Comparison of ENCODE assay signal across 1 cellular context in the genomic region with DNA sequence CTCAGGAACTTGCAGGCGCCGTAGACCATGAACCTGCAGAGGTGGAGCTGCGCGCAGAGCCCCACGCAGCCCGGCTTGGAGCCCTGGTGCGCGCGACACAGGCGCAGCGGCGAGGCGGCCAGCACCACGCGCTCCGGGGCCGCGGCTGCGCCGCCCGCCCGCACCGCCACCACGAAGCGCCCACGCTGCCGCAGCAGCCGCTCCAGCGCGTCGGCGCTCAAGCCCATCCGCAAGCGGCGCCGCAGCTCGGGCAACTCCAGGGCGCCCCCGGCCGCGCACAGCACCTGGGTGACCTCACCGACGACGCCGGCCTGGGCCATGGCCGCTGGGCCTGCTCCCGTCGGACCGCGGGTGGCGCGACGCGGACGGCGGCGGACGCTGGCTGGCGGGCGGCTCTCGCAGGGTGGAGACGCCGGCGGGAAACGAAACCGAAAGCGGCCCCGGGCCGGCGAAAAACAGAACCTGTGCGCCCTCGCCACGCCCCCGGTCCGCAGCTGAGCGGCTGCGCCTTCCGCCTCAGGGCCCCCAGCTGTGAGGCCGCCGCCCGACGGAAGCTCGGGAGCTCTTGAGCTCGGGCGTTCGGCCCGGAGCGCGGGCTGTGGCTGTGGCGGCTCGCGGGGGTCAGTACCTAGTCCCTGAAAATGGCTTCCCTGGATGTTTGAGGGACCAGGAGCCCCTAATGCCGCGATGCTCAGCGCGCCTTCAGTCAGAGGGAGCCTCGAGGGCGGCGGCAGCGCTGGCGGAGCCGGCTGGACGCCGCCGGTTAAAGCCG.
TF ChIP-seq lines count a peak whose summit lies in the region.

Gene PARP12, minus strand, starts transcription at position 424 of the 772 bp plus-strand sequence. Its CDS starts 104 bp downstream, at position 320.

TF ChIP-seq in HepG2, 621 proteins besides CTCF, POLR2A, EP300 and RAD21 (continued from another document and continues in another):
- no peak for TF ChIP-seq ZNF740 (CRISPR knock-in tag; IDR thresholded peaks at IDR 0.05)
- 0 out of 2 replicates have a peak, but pooled peaks have one; percentile 65 for TF ChIP-seq ZSCAN12 (CRISPR knock-in tag; IDR thresholded peaks at IDR 0.05)
- TF ChIP-seq RBAK (CRISPR knock-in tag; IDR thresholded peaks at IDR 0.05) = no peak
- TF ChIP-seq ZBTB1 (CRISPR knock-in tag; IDR thresholded peaks at IDR 0.05; ENCODE audit: borderline replicate concordance) = no peak
- no peak for TF ChIP-seq ZBTB39 (CRISPR knock-in tag; IDR thresholded peaks at IDR 0.05)
- TF ChIP-seq ZFP36L2 (CRISPR knock-in tag; IDR thresholded peaks at IDR 0.05) = no peak
- TF ChIP-seq CREB1 (IDR thresholded peaks at IDR 0.05) = no peak
- TF ChIP-seq CREB1 (CRISPR knock-in tag; IDR thresholded peaks at IDR 0.05) = no peak
- TF ChIP-seq TMF1 (CRISPR knock-in tag; IDR thresholded peaks at IDR 0.05; ENCODE audit: low read depth) = peak; percentile 44; the same call in 1 of the 2 replicates
- no peak for TF ChIP-seq HMG20B (CRISPR knock-in tag; conservative IDR thresholded peaks at IDR 0.05)
- TF ChIP-seq HHEX (CRISPR knock-in tag; IDR thresholded peaks at IDR 0.05) = no peak
- TF ChIP-seq, protein P1, sequence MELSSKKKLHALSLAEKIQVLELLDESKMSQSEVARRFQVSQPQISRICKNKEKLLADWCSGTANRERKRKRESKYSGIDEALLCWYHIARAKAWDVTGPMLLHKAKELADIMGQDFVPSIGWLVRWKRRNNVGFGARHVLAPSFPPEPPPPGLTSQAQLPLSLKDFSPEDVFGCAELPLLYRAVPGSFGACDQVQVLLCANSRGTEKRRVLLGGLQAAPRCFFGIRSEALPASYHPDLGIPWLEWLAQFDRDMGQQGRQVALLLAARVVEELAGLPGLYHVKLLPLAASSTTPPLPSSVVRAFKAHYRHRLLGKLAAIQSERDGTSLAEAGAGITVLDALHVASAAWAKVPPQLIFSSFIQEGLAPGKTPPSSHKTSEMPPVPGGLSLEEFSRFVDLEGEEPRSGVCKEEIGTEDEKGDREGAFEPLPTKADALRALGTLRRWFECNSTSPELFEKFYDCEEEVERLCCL (CRISPR knock-in tag; IDR thresholded peaks at IDR 0.05; ENCODE audit: borderline replicate concordance) = no peak
- no peak for TF ChIP-seq NR3C1 (CRISPR knock-in tag; IDR thresholded peaks at IDR 0.05)
- no peak for TF ChIP-seq U2AF1 (optimal IDR thresholded peaks at IDR 0.05; ENCODE audit: low read depth, low read length)
- peak; percentile 53; the same call in 1 of the 2 replicates for TF ChIP-seq PHF21A (CRISPR knock-in tag; IDR thresholded peaks at IDR 0.05)
- TF ChIP-seq FOXJ3 (CRISPR knock-in tag; IDR thresholded peaks at IDR 0.05; ENCODE audit: borderline replicate concordance) = no peak
- TF ChIP-seq, protein P2, sequence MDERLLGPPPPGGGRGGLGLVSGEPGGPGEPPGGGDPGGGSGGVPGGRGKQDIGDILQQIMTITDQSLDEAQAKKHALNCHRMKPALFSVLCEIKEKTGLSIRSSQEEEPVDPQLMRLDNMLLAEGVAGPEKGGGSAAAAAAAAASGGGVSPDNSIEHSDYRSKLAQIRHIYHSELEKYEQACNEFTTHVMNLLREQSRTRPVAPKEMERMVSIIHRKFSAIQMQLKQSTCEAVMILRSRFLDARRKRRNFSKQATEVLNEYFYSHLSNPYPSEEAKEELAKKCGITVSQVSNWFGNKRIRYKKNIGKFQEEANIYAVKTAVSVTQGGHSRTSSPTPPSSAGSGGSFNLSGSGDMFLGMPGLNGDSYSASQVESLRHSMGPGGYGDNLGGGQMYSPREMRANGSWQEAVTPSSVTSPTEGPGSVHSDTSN (CRISPR knock-in tag; IDR thresholded peaks at IDR 0.05) = no peak
- no peak for TF ChIP-seq LCORL (IDR thresholded peaks at IDR 0.05)
- peak; percentile 40; the same call in 1 of the 2 replicates for TF ChIP-seq LCORL (CRISPR knock-in tag; IDR thresholded peaks at IDR 0.05)
- TF ChIP-seq, protein P3, sequence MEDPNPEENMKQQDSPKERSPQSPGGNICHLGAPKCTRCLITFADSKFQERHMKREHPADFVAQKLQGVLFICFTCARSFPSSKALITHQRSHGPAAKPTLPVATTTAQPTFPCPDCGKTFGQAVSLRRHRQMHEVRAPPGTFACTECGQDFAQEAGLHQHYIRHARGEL (CRISPR knock-in tag; IDR thresholded peaks at IDR 0.05) = no peak
- TF ChIP-seq, protein P4, sequence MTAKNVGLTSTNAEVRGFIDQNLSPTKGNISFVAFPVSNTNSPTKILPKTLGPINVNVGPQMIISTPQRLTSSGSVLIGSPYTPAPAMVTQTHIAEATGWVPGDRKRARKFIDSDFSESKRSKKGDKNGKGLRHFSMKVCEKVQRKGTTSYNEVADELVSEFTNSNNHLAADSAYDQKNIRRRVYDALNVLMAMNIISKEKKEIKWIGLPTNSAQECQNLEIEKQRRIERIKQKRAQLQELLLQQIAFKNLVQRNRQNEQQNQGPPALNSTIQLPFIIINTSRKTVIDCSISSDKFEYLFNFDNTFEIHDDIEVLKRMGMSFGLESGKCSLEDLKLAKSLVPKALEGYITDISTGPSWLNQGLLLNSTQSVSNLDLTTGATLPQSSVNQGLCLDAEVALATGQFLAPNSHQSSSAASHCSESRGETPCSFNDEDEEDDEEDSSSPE (CRISPR knock-in tag; IDR thresholded peaks at IDR 0.05) = peak; percentile 40
- no peak for TF ChIP-seq ZNF558 (CRISPR knock-in tag; IDR thresholded peaks at IDR 0.05; ENCODE audit: borderline replicate concordance)
- TF ChIP-seq HES4 (CRISPR knock-in tag; IDR thresholded peaks at IDR 0.05; ENCODE audit: borderline replicate concordance) = peak; percentile 48; the same call in 1 of the 2 replicates
- no peak for TF ChIP-seq ESRRA (CRISPR knock-in tag; IDR thresholded peaks at IDR 0.05; ENCODE audit: low read depth)
- TF ChIP-seq ZNF720 (CRISPR knock-in tag; IDR thresholded peaks at IDR 0.05) = no peak
- TF ChIP-seq ZNF160 (CRISPR knock-in tag; IDR thresholded peaks at IDR 0.05) = 0 out of 2 replicates have a peak, but pooled peaks have one; percentile 18
- no peak for TF ChIP-seq SMAD1 (CRISPR knock-in tag; IDR thresholded peaks at IDR 0.05; ENCODE audit: borderline replicate concordance, low read depth)
- no peak for TF ChIP-seq DPF2 (CRISPR knock-in tag; IDR thresholded peaks at IDR 0.05; ENCODE audit: borderline replicate concordance, low read depth)
- TF ChIP-seq KMT2A (CRISPR knock-in tag; IDR thresholded peaks at IDR 0.05) = peak; percentile 99
- no peak for TF ChIP-seq ZFYVE20 (CRISPR knock-in tag; IDR thresholded peaks at IDR 0.05; ENCODE audit: borderline replicate concordance, low read depth)
- no peak; the same call in 1 of the 2 replicates for TF ChIP-seq MTA1 (CRISPR knock-in tag; IDR thresholded peaks at IDR 0.05; ENCODE audit: borderline replicate concordance)
- TF ChIP-seq GABPB1 (CRISPR knock-in tag; IDR thresholded peaks at IDR 0.05) = peak; percentile 86
- TF ChIP-seq, protein P5, sequence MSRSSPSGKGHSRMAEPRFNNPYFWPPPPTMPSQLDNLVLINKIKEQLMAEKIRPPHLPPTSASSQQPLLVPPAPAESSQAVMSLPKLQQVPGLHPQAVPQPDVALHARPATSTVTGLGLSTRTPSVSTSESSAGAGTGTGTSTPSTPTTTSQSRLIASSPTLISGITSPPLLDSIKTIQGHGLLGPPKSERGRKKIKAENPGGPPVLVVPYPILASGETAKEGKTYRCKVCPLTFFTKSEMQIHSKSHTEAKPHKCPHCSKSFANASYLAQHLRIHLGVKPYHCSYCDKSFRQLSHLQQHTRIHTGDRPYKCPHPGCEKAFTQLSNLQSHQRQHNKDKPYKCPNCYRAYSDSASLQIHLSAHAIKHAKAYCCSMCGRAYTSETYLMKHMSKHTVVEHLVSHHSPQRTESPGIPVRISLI (CRISPR knock-in tag; IDR thresholded peaks at IDR 0.05; ENCODE audit: borderline replicate concordance) = no peak
- no peak for TF ChIP-seq ZNF441 (CRISPR knock-in tag; IDR thresholded peaks at IDR 0.05; ENCODE audit: borderline replicate concordance)
- no peak for TF ChIP-seq TAF15 (IDR thresholded peaks at IDR 0.05; ENCODE audit: low read depth, low read length, poor library complexity, severe bottlenecking)
- TF ChIP-seq, protein P6, sequence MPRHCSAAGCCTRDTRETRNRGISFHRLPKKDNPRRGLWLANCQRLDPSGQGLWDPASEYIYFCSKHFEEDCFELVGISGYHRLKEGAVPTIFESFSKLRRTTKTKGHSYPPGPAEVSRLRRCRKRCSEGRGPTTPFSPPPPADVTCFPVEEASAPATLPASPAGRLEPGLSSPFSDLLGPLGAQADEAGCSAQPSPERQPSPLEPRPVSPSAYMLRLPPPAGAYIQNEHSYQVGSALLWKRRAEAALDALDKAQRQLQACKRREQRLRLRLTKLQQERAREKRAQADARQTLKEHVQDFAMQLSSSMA (CRISPR knock-in tag; IDR thresholded peaks at IDR 0.05) = no peak
- TF ChIP-seq MAFG (CRISPR knock-in tag; IDR thresholded peaks at IDR 0.05) = no peak
- no peak for TF ChIP-seq ZNF530 (CRISPR knock-in tag; IDR thresholded peaks at IDR 0.05; ENCODE audit: low read depth)
- peak; percentile 55; the same call in 1 of the 2 replicates for TF ChIP-seq ZMYM4 (CRISPR knock-in tag; IDR thresholded peaks at IDR 0.05)
- no peak for TF ChIP-seq RFX3 (CRISPR knock-in tag; IDR thresholded peaks at IDR 0.05)
- no peak; the same call in 1 of the 2 replicates for TF ChIP-seq ARHGAP35 (CRISPR knock-in tag; IDR thresholded peaks at IDR 0.05; ENCODE audit: borderline replicate concordance)
- TF ChIP-seq TERF1 (CRISPR knock-in tag; IDR thresholded peaks at IDR 0.05) = no peak
- no peak for TF ChIP-seq ZNF75D (CRISPR knock-in tag; IDR thresholded peaks at IDR 0.05; ENCODE audit: borderline replicate concordance)
- TF ChIP-seq ZNF296 (CRISPR knock-in tag; conservative IDR thresholded peaks at IDR 0.05) = no peak
- TF ChIP-seq ZSCAN29 (CRISPR knock-in tag; conservative IDR thresholded peaks at IDR 0.05) = no peak
- no peak for TF ChIP-seq ZNF572 (CRISPR knock-in tag; IDR thresholded peaks at IDR 0.05)
- no peak; the same call in 1 of the 2 replicates for TF ChIP-seq STAG1 (CRISPR knock-in tag; IDR thresholded peaks at IDR 0.05)
